8 cellular contexts compared by ENCODE assay signal in the genomic region with DNA sequence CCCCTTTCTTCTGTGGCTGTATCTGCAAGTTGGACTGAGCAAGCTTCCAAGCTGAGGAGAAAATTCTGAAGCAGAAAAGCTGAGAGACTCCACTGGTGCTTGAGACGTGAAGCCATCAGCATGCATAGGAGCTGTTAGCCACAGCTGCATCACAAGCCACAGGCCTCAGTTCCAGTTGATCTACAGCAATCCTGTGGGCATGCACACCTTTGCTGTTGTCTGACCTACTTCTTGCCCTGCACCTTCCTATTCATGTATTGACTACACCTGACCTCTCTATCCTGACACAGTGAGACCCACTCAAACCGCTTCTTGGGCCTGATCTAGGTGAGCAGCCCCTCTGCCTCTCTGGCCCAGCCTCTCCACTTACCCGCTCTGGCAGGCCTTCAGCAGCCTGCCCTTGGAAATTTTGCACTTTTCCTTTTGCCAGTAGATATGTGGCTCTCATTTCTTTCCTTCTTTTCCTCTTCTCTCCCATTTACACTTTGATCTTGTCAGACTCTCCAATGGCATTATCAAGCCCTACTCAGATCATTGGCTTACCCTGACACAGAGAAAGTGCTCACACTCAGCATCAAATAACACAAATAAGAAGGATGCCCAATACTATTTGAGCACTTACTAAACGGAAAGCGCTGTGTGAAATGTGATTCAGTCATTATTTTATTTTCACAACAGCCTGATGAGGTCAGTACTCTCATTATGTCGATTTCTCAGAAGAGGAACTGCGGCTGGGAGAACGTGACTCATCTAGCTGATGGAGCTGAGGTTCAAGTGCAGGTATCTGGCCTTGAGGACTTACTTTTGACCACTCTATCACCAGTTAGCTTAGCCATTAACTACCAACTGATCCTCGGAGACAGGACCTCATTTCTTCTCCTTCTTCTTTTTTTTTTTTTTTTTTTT. TPM values are rescaled to one million over a fixed set of nuclear protein-coding genes. Genes with fewer than 3 reads are reported as not detected.
DNase-seq lines count a peak whose midpoint lies in the region; FAIRE-seq and TF ChIP-seq lines count a peak whose summit lies in the region.

No MANE protein-coding gene starts in this region.

- H3K36me3 ChIP-seq in brain microvascular endothelial cell (replicated peaks) (no peaks in the 10 kb centered on the region), tibial artery (no peaks in the 10 kb centered on the region)

- no peaks in the 10 kb centered on the region for H3K9me3 ChIP-seq in AG04450 (ENCODE audit: control insufficient read depth, insufficient read depth, low read length)
- H3K9me3 ChIP-seq in tibial artery: no peaks in the 10 kb centered on the region

- intact Hi-C loops in dorsolateral prefrontal cortex (cut with DNase I): loop anchor here in 1 of 2 donors (5.0 kb wide), 1 partner anchor 77 kb away; no protein-coding TSS in a partner anchor
- intact Hi-C loops in tibial artery (cut with DNase I; ENCODE audit: low total_unique reads): loop anchor here (10.0 kb wide), 1 partner anchor 75 kb away; no protein-coding TSS in a partner anchor

- H3K4me1 ChIP-seq in tibial artery: peaks cover 0 to 22% (median 4%) of the 10 kb centered on the region in 4 donors

- H3K27ac ChIP-seq in AG04450 (ENCODE audit: low read depth, low read length) (peak overlapping the region; percentile 21), brain microvascular endothelial cell (no peak overlapping the region), dorsolateral prefrontal cortex (no peak overlapping the region), tibial artery (peak overlapping the region in 1 of 2 donors; percentile 25)

- FAIRE-seq in GM19239 (lab: Jason Lieb, UNC): peak; percentile 75

- POLR2A ChIA-PET in AG04450 (lab: Yijun Ruan, JAX): interaction anchor here (0.6 kb wide), 1 partner anchor 339 kb away, joined by 5 read pairs; a partner anchor contains a TSS

- DNase-seq in AG04450 (ENCODE audit: low read depth, low spot score) (peak; percentile 23), GM19239 (ENCODE audit: insufficient read length, low spot score) (peak; percentile 41), NCI-H2196 (lab: John Stamatoyannopoulos, UW; ENCODE audit: unreplicated experiment) (peak; percentile 17), brain microvascular endothelial cell (peak; percentile 67), dorsolateral prefrontal cortex (no peak), COLO668 (lab: John Stamatoyannopoulos, UW; ENCODE audit: unreplicated experiment) (no peak), tibial artery (no peak)
- peak; percentile 35 to 50 for DNase-seq in stimulated activated CD4-positive, alpha-beta T cell treated with anti-CD3 and anti-CD28 coated beads, Interleukin-15, amount 100 ng/mL, for 48 hours (ENCODE audit: low read depth in 2 of 2)

- in situ Hi-C loops in brain microvascular endothelial cell (cut with HindIII; ENCODE audit: low pct_ligation_motif_present, low sequenced_read_pairs): no loop called here

- H3K4me3 ChIP-seq in AG04450 (ENCODE audit: low read depth, low read length) (no peak overlapping the region), brain microvascular endothelial cell (ENCODE audit: low read depth, low read length) (no peak overlapping the region), dorsolateral prefrontal cortex (no peak overlapping the region), tibial artery (no peak overlapping the region)

- CTCF ChIA-PET in AG04450 (lab: Charles Lee): interaction anchor here (0.6 kb wide), 2 partner anchors 11 to 26 kb away, joined by 3 read pairs; no protein-coding TSS in a partner anchor

- TF ChIP-seq CTCF in AG04450 (IDR thresholded peaks at IDR 0.05; ENCODE audit: low read depth, low read length) (no peak), brain microvascular endothelial cell (IDR thresholded peaks at IDR 0.05; ENCODE audit: low read depth, low read length, missing control alignments) (no peak), dorsolateral prefrontal cortex (IDR thresholded peaks at IDR 0.05 in 54 of 56, conservative IDR thresholded peaks at IDR 0.05 in 2 of 56; ENCODE audit: low read depth in 1 of 56, partially characterized antibody in 56 of 56) (no peak), tibial artery (IDR thresholded peaks at IDR 0.05) (no peak)

- no peaks in the 10 kb centered on the region for H3K27me3 ChIP-seq in AG04450 (ENCODE audit: control insufficient read depth, insufficient read depth, low read length)
- H3K27me3 ChIP-seq in brain microvascular endothelial cell (replicated peaks): no peaks in the 10 kb centered on the region
- no peaks in the 10 kb centered on the region for H3K27me3 ChIP-seq in dorsolateral prefrontal cortex
- no peaks in the 10 kb centered on the region for H3K27me3 ChIP-seq in tibial artery

RNA-seq across cellular contexts. Expression of a gene that starts 21.9 kb away (rescaled TPM):
- 4.5 and 6.9 TPM in 2 replicates for polyA plus RNA-seq in AG04450 (2011; rRNA removed)
- polyA minus RNA-seq in AG04450 (2011; rRNA and poly(A)+ RNA removed): 1.6 and 1.9 TPM in 2 replicates
- total RNA-seq in dorsolateral prefrontal cortex: 10 to 100 TPM in 119 of 120 experiments, 1 to 10 TPM in 1; 9.4 to 45.6 (median 18.8) TPM

RNA-seq across cellular contexts. Expression of a gene that starts 56.9 kb away (rescaled TPM):
- polyA plus RNA-seq in AG04450 (2011; rRNA removed): 54.5 and 55.3 TPM in 2 replicates
- polyA minus RNA-seq in AG04450 (2011; rRNA and poly(A)+ RNA removed): 41.0 and 51.4 TPM in 2 replicates
- 10 to 100 TPM; 31.1 to 70.7 (median 43.5) TPM for total RNA-seq in dorsolateral prefrontal cortex

Comparison
In these comparisons a context has a peak if more than half of its experiments do, and no peak if none do; other contexts are left out.
1. DNase-seq: peak in AG04450 (single experiment), GM19239 (single experiment), NCI-H2196 (single experiment), brain microvascular endothelial cell (single experiment) and stimulated activated CD4-positive, alpha-beta T cell treated with anti-CD3 and anti-CD28 coated beads, Interleukin-15, amount 100 ng/mL, for 48 hours (2 of 2); none in dorsolateral prefrontal cortex (0 of 10), COLO668 (single experiment) and tibial artery (0 of 2).